Comparison of ENCODE assay signal across 13 cellular contexts in genomic region chr13:59111711-59112110, GRCh38.
A peak's percentile ranks its signal among the peaks of the same experiment; 100 is the strongest.
DNase-seq lines count a peak whose midpoint lies in the region; ATAC-seq and TF ChIP-seq lines count a peak whose summit lies in the region.
"Had no signal": no experiment of that assay in that cellular context is flagged by ENCODE, and none has a peak within 500 bp of the region (broad histone marks: within the 10 kb centered on the region; RNA-seq: fewer than 3 reads in every experiment).

No MANE protein-coding gene starts in this region.

- TF ChIP-seq POLR2A in tibial nerve (IDR thresholded peaks at IDR 0.05) = no peak

- 13% methylated on average over 2 to 3 of the region's 3 CpGs for WGBS in tibial nerve, 2 donors

- TF ChIP-seq EP300 in tibial nerve (IDR thresholded peaks at IDR 0.05) = no peak

- H3K4me3 ChIP-seq in tibial nerve (no peak overlapping the region), MG63 (no peak overlapping the region)
- H3K4me3 ChIP-seq: thoracic aorta had no signal

- no peak for ATAC-seq in HG03045 (IDR thresholded peaks at IDR 0.05; ENCODE audit: unreplicated experiment)
- no peak for ATAC-seq in GM19328 (IDR thresholded peaks at IDR 0.05; ENCODE audit: unreplicated experiment)

- H3K36me3 ChIP-seq in tibial nerve (no peaks in the 10 kb centered on the region), MG63 (no peaks in the 10 kb centered on the region)
- H3K36me3 ChIP-seq: thoracic aorta had no signal

- H3K4me1 ChIP-seq in tibial nerve = peaks cover 0 to 9% (median 2%) of the 10 kb centered on the region in 4 donors

- no peaks in the 10 kb centered on the region for H3K9me3 ChIP-seq in tibial nerve
- H3K9me3 ChIP-seq in MG63 = no peaks in the 10 kb centered on the region
- H3K9me3 ChIP-seq: thoracic aorta had no signal

- DNase-seq in DMS 273 (lab: John Stamatoyannopoulos, UW; ENCODE audit: unreplicated experiment) = peak; percentile 4
- DNase-seq in DMS 273 treated with DMSO at 0.1 percent for 48 hours (lab: John Stamatoyannopoulos, UW) = no peak
- DNase-seq in caudate nucleus (lab: John Stamatoyannopoulos, UW) = no peak
- DNase-seq in left kidney (ENCODE audit: low read depth, low spot score) = peak; percentile 68
- no peak for DNase-seq in tibial nerve (ENCODE audit: low spot score in 2 of 2)
- no peak for DNase-seq in MG63
- DNase-seq: DND-41, NCI-H2029, T-helper 9 cell had no signal

- peak overlapping the region; percentile 36 for H3K27ac ChIP-seq in caudate nucleus (ENCODE audit: low read depth, low read length)
- peak overlapping the region; percentile 35 to 81 (median 62) for H3K27ac ChIP-seq in tibial nerve
- H3K27ac ChIP-seq: 22Rv1, thoracic aorta had no signal

- H3K27me3 ChIP-seq in tibial nerve = no peaks in the 10 kb centered on the region
- H3K27me3 ChIP-seq in MG63 = no peaks in the 10 kb centered on the region

- no peak for TF ChIP-seq CTCF in tibial nerve (IDR thresholded peaks at IDR 0.05)

Comparison
In these comparisons a context has a peak if more than half of its experiments do, and no peak if none do; other contexts are left out.
1. DNase-seq: peak in DMS 273 (single experiment) and left kidney (single experiment); none in DMS 273 treated with DMSO at 0.1 percent for 48 hours (single experiment), caudate nucleus (0 of 61), tibial nerve (0 of 2) and MG63 (single experiment).